2 cellular contexts compared by ENCODE assay signal in the genomic region with DNA sequence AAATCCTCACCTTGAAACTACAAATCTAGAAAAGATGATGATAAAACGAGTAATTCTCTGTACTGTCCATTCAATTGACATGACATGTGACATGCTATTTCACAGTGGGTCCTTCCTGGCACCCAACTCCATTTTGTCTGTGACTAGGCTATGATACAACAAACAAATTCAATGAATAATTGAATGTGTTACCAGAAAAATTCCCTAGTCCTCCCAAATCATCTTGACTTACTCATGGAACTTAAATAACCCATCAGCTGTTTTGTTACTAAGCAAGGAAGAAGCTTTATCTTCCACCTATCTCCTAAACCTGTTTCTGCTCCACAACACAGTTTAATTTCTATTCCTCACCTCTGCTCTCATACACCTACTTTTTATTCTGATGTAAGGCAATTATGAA.
TF ChIP-seq lines count a peak whose summit lies in the region.

No MANE protein-coding gene starts in this region.

TF ChIP-seq in IMR-90, 13 proteins besides CTCF, POLR2A, EP300 and RAD21:
- TF ChIP-seq CEBPB (IDR thresholded peaks at IDR 0.05; ENCODE audit: low read depth, low read length) (no peak), MXI1 (IDR thresholded peaks at IDR 0.05; ENCODE audit: borderline replicate concordance, low read depth, low read length) (no peak), USF2 (IDR thresholded peaks at IDR 0.05; ENCODE audit: low read depth, low read length) (no peak), BHLHE40 (IDR thresholded peaks at IDR 0.05; ENCODE audit: low read depth, low read length) (no peak), MAFK (IDR thresholded peaks at IDR 0.05; ENCODE audit: low read depth, low read length) (no peak), RCOR1 (IDR thresholded peaks at IDR 0.05; ENCODE audit: insufficient replicate concordance, low read length) (no peak), MAZ (IDR thresholded peaks at IDR 0.05; ENCODE audit: borderline replicate concordance, low read depth, low read length) (no peak), RFX5 (IDR thresholded peaks at IDR 0.05; ENCODE audit: low read depth, low read length) (no peak), CHD1 (IDR thresholded peaks at IDR 0.05; ENCODE audit: low read depth, low read length) (no peak), FOS (IDR thresholded peaks at IDR 0.05; ENCODE audit: low read depth, low read length) (no peak), SMC3 (IDR thresholded peaks at IDR 0.05; ENCODE audit: low read depth, low read length) (no peak), NFE2L2 (IDR thresholded peaks at IDR 0.05; ENCODE audit: low read depth, low read length) (no peak)
- TF ChIP-seq, protein P1, sequence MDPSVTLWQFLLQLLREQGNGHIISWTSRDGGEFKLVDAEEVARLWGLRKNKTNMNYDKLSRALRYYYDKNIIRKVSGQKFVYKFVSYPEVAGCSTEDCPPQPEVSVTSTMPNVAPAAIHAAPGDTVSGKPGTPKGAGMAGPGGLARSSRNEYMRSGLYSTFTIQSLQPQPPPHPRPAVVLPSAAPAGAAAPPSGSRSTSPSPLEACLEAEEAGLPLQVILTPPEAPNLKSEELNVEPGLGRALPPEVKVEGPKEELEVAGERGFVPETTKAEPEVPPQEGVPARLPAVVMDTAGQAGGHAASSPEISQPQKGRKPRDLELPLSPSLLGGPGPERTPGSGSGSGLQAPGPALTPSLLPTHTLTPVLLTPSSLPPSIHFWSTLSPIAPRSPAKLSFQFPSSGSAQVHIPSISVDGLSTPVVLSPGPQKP (IDR thresholded peaks at IDR 0.05; ENCODE audit: borderline replicate concordance, low read depth, low read length): no peak
TF ChIP-seq in IMR-90: peak in this region for 0.

TF ChIP-seq in HepG2, 621 proteins besides CTCF, POLR2A, EP300 and RAD21:
- TF ChIP-seq TEAD3 (CRISPR knock-in tag; optimal IDR thresholded peaks at IDR 0.05; ENCODE audit: borderline replicate concordance): no peak
- no peak for TF ChIP-seq DZIP1 (CRISPR knock-in tag; IDR thresholded peaks at IDR 0.05)
- no peak for TF ChIP-seq MTA3 (CRISPR knock-in tag; IDR thresholded peaks at IDR 0.05)
- no peak for TF ChIP-seq PHF5A (CRISPR knock-in tag; IDR thresholded peaks at IDR 0.05; ENCODE audit: low read depth, unreplicated experiment)
- TF ChIP-seq MTA1 (CRISPR knock-in tag; IDR thresholded peaks at IDR 0.05; ENCODE audit: borderline replicate concordance): no peak
- TF ChIP-seq, protein P2, sequence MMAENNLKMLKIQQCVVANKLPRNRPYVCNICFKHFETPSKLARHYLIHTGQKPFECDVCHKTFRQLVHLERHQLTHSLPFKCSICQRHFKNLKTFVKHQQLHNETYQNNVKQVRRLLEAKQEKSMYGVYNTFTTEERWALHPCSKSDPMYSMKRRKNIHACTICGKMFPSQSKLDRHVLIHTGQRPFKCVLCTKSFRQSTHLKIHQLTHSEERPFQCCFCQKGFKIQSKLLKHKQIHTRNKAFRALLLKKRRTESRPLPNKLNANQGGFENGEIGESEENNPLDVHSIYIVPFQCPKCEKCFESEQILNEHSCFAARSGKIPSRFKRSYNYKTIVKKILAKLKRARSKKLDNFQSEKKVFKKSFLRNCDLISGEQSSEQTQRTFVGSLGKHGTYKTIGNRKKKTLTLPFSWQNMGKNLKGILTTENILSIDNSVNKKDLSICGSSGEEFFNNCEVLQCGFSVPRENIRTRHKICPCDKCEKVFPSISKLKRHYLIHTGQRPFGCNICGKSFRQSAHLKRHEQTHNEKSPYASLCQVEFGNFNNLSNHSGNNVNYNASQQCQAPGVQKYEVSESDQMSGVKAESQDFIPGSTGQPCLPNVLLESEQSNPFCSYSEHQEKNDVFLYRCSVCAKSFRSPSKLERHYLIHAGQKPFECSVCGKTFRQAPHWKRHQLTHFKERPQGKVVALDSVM (CRISPR knock-in tag; IDR thresholded peaks at IDR 0.05): no peak
- TF ChIP-seq ZSCAN20 (CRISPR knock-in tag; IDR thresholded peaks at IDR 0.05; ENCODE audit: borderline replicate concordance): no peak
